In the genomic region with DNA sequence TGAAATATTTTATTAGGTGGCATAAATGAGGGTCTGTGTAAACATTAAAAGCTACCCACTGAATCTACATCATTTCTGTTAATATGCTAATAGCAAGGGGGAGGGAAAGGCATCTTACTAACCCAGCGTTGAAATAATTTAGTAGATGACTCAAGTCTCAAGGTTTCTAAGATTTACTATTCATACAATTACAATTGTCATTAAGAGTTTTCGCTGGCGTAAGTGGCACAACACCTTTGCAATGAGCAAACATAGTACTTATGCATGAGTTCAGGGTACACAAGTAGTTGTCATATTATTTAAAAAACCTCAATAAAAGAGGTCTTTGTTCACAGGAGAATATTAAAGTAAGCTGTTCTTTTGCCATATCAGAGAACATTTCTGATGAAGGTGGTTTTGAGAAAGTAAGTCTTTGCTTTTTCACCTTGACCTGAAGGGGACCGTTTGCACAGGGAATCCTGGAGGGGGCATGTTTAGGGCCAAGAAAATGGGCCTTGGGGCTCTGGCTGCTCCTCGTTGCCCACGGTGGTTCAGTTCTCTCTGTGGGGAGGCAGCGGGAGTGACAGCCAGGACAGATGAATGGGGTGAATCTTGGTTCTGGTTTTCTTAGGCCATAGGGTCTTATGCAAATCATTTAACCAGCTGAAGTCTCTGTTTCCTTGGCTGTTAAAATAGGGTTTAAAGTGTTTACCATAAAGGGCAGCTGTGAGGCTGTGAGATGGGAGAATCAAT, we compare ENCODE assay signal across 13 cellular contexts. TPM values are rescaled to one million over a fixed set of nuclear protein-coding genes. Genes with fewer than 3 reads are reported as not detected.
A peak's percentile ranks its signal among the peaks of the same experiment; 100 is the strongest.
DNase-seq lines count a peak whose midpoint lies in the region; ATAC-seq and TF ChIP-seq lines count a peak whose summit lies in the region.
"Had no signal": no experiment of that assay in that cellular context is flagged by ENCODE, and none has a peak within 500 bp of the region (broad histone marks: within the 10 kb centered on the region; RNA-seq: fewer than 3 reads in every experiment).

No MANE protein-coding gene starts in this region.

- no peak overlapping the region for H3K4me3 ChIP-seq in upper lobe of left lung
- H3K4me3 ChIP-seq: testis had no signal

- peaks cover 33 to 70% of the 10 kb centered on the region in 2 donors for H3K4me1 Mint-ChIP-seq in effector memory CD8-positive, alpha-beta T cell (ENCODE audit: low read depth in 2 of 2)

- peaks cover 0 to 5% (median 0%) of the 10 kb centered on the region in 4 donors for H3K4me1 ChIP-seq in upper lobe of left lung
- H3K4me1 ChIP-seq: testis had no signal

- no peak for TF ChIP-seq CTCF in upper lobe of left lung (IDR thresholded peaks at IDR 0.05)

- H3K9me3 Mint-ChIP-seq in effector memory CD8-positive, alpha-beta T cell = no peaks in the 10 kb centered on the region

- DNase-seq in effector memory CD8-positive, alpha-beta T cell = no peak
- DNase-seq in kidney tubule cell (ENCODE audit: low spot score) (no peak), upper lobe of left lung (no peak)
- no peak for DNase-seq in stimulated activated CD4-positive, alpha-beta T cell treated with anti-CD3 and anti-CD28 coated beads, Interleukin-2, amount 100 ng/mL, for 48 hours
- DNase-seq: erythroblast, HCEC 1CT, T-helper 9 cell, testis had no signal

- no peaks in the 10 kb centered on the region for H3K9me3 ChIP-seq in upper lobe of left lung
- H3K9me3 ChIP-seq: neutrophil, testis had no signal

- peak overlapping the region in 1 of 4 donors; percentile 69 for H3K27ac ChIP-seq in upper lobe of left lung
- H3K27ac ChIP-seq: neutrophil, testis had no signal

- ATAC-seq in GM19397 (IDR thresholded peaks at IDR 0.05; ENCODE audit: unreplicated experiment) (peak; percentile 39), HG03460 (IDR thresholded peaks at IDR 0.05; ENCODE audit: unreplicated experiment) (peak; percentile 42), upper lobe of left lung (ENCODE audit: low FRiP score in 2 of 2) (no peak), esophagus mucosa (no peak)
- ATAC-seq in effector memory CD8-positive, alpha-beta T cell (replicated peaks) = no peak

- WGBS in upper lobe of left lung, 2 donors = 74 to 84% methylated on average over 7 of the region's 7 CpGs

- peaks cover 40% of the 10 kb centered on the region for H3K36me3 Mint-ChIP-seq in effector memory CD8-positive, alpha-beta T cell (ENCODE audit: insufficient read depth)

- H3K4me3 Mint-ChIP-seq in effector memory CD8-positive, alpha-beta T cell = peak overlapping the region; percentile 98 to 99

- H3K27ac Mint-ChIP-seq in effector memory CD8-positive, alpha-beta T cell = peak overlapping the region; percentile 99 to 100

- no peaks in the 10 kb centered on the region for H3K36me3 ChIP-seq in upper lobe of left lung
- H3K36me3 ChIP-seq: neutrophil had no signal

- TF ChIP-seq POLR2A in GM10847 (IDR thresholded peaks at IDR 0.05; ENCODE audit: extremely low read depth, insufficient read length) = peak; percentile 68
- TF ChIP-seq POLR2A in upper lobe of left lung (IDR thresholded peaks at IDR 0.05) = no peak

- no peaks in the 10 kb centered on the region for H3K27me3 Mint-ChIP-seq in effector memory CD8-positive, alpha-beta T cell

- TF ChIP-seq EP300 in upper lobe of left lung (IDR thresholded peaks at IDR 0.05) = no peak

- H3K27me3 ChIP-seq in upper lobe of left lung = no peaks in the 10 kb centered on the region
- H3K27me3 ChIP-seq: neutrophil, testis had no signal

RNA-seq across cellular contexts. Expression of gene RHOH, which starts 4.4 kb away (rescaled TPM):
- 10 to 100 TPM in 3 of 6 donors, 1 to 10 TPM in 3; 5.5 to 19.9 (median 8.4) TPM for total RNA-seq in upper lobe of left lung
- total RNA-seq in esophagus mucosa = 1.2 TPM

Comparison
In these comparisons a context has a peak if more than half of its experiments do, and no peak if none do; other contexts are left out.
1. ATAC-seq: peak in GM19397 (single experiment) and HG03460 (single experiment); none in effector memory CD8-positive, alpha-beta T cell (single experiment), upper lobe of left lung (0 of 2) and esophagus mucosa (single experiment).